9 cellular contexts compared by ENCODE assay signal in genomic region chr7:45088821-45089313, GRCh38. TPM values are rescaled to one million over a fixed set of nuclear protein-coding genes. Genes with fewer than 3 reads are reported as not detected.
DNase-seq lines count a peak whose midpoint lies in the region; ATAC-seq and TF ChIP-seq lines count a peak whose summit lies in the region.
"Had no signal": no experiment of that assay in that cellular context is flagged by ENCODE, and none has a peak within 500 bp of the region (broad histone marks: within the 10 kb centered on the region; RNA-seq: fewer than 3 reads in every experiment).

Gene NACAD, minus strand, starts transcription at chr7:45088969. Its CDS starts 75 bp downstream, at chr7:45088894.

- no peak within 1 kb of the TSS for H3K27ac ChIP-seq in CD4-positive, alpha-beta T cell (ENCODE audit: low read depth, low read length)
- H3K27ac ChIP-seq in iPS DF 6.9 (ENCODE audit: low read length), result no peak within 1 kb of the TSS
- peak within 1 kb of the TSS; percentile 71 for H3K27ac ChIP-seq in rectal smooth muscle tissue (ENCODE audit: low read depth, low read length)
- H3K27ac ChIP-seq: KMS-11 had no signal

- CTCF ChIA-PET in CD4-positive, alpha-beta T cell (lab: Charles Lee), result no interaction called here

- peaks cover 18% of the 10 kb centered on the region for H3K27me3 Mint-ChIP-seq in CD4-positive, alpha-beta T cell

- H3K36me3 Mint-ChIP-seq in CD4-positive, alpha-beta T cell (ENCODE audit: low read depth), result peaks cover 3% of the 10 kb centered on the region

- intact Hi-C loops in CD4-positive, alpha-beta T cell (cut with DNase I, micrococcal nuclease), result no loop called here

- TF ChIP-seq CTCF in CD4-positive, alpha-beta T cell (IDR thresholded peaks at IDR 0.05), result no peak

- no peaks in the 10 kb centered on the region for H3K9me3 ChIP-seq in CD4-positive, alpha-beta T cell (ENCODE audit: control insufficient read depth, low read length)
- H3K9me3 ChIP-seq in iPS DF 6.9 (ENCODE audit: control insufficient read depth, insufficient read depth, low read length), result no peaks in the 10 kb centered on the region

- peaks cover 7% of the 10 kb centered on the region for H3K4me1 Mint-ChIP-seq in CD4-positive, alpha-beta T cell (ENCODE audit: low read depth)

- H3K27me3 ChIP-seq in CD4-positive, alpha-beta T cell (ENCODE audit: control insufficient read depth, insufficient read depth, low read length), result peaks cover 17% of the 10 kb centered on the region
- H3K27me3 ChIP-seq in iPS DF 6.9 (ENCODE audit: control insufficient read depth, insufficient read depth, low read length) (no peaks in the 10 kb centered on the region), rectal smooth muscle tissue (ENCODE audit: control insufficient read depth, insufficient read depth, low read length) (no peaks in the 10 kb centered on the region)

- no peak for DNase-seq in CD4-positive, alpha-beta T cell
- DNase-seq in M059J (ENCODE audit: low read depth), result peak; percentile 22
- DNase-seq in astrocyte of the hippocampus (ENCODE audit: low read depth, low spot score), result peak; percentile 80
- no peak for DNase-seq in iPS DF 6.9 (ENCODE audit: low read depth, low spot score)
- no peak for DNase-seq in germinal center (ENCODE audit: low spot score)
- DNase-seq in stimulated activated CD4-positive, alpha-beta T cell treated with anti-CD3 and anti-CD28 coated beads, Interleukin-12 subunit alpha, Interleukin-12 subunit beta, amount 100 ng/mL, for 4 hours, result no peak

- peak within 1 kb of the TSS; percentile 60 for H3K4me3 Mint-ChIP-seq in CD4-positive, alpha-beta T cell

- POLR2A ChIA-PET in CD4-positive, alpha-beta T cell (lab: Charles Lee), result no interaction called here

- no peak within 1 kb of the TSS for H3K9ac ChIP-seq in rectal smooth muscle tissue (ENCODE audit: low read length)
- H3K9ac ChIP-seq: KMS-11 had no signal

- H3K4me1 ChIP-seq in iPS DF 6.9 (ENCODE audit: control insufficient read depth, insufficient read depth, low read length) (peaks cover 5% of the 10 kb centered on the region), rectal smooth muscle tissue (ENCODE audit: control insufficient read depth, insufficient read depth, low read length) (peaks cover 4% of the 10 kb centered on the region)

- peak within 1 kb of the TSS; percentile 12 for H3K27ac Mint-ChIP-seq in CD4-positive, alpha-beta T cell

- H3K4me3 ChIP-seq in iPS DF 6.9 (ENCODE audit: low read length), result peak within 1 kb of the TSS; percentile 64; the same call in 1 of the 2 replicates
- peak within 1 kb of the TSS; percentile 62 for H3K4me3 ChIP-seq in rectal smooth muscle tissue (ENCODE audit: low read length)

- peaks cover 3% of the 10 kb centered on the region for H3K9me3 Mint-ChIP-seq in CD4-positive, alpha-beta T cell

- ATAC-seq in CD4-positive, alpha-beta T cell (ENCODE audit: poor library complexity), result peak; percentile 52
- no peak for ATAC-seq in GM19035 (IDR thresholded peaks at IDR 0.05; ENCODE audit: unreplicated experiment)

- H3K36me3 ChIP-seq in iPS DF 6.9 (ENCODE audit: control insufficient read depth, insufficient read depth, low read length), result no peaks in the 10 kb centered on the region
- H3K36me3 ChIP-seq in rectal smooth muscle tissue (ENCODE audit: control insufficient read depth, insufficient read depth, low read length), result no peaks in the 10 kb centered on the region

- no CpG with 5 or more reads among the region's 50 CpGs for WGBS in iPS DF 6.9 (ENCODE audit: insufficient coverage, insufficient read length)

RNA-seq across cellular contexts. Expression of gene NACAD, which starts in this region (rescaled TPM):
- total RNA-seq in CD4-positive, alpha-beta T cell, result under 1 TPM; 0.08 to 0.14 TPM
- 0.54 and 3.2 TPM in 2 replicates for total RNA-seq in M059J (2014; rRNA removed; shearing (Covaris generic))

Comparison
In these comparisons a context has a peak if more than half of its experiments do, and no peak if none do; other contexts are left out.
1. Peak in ATAC-seq in CD4-positive, alpha-beta T cell; RNA of the gene not detected or under 1 TPM.
2. DNase-seq: peak in M059J (single experiment) and astrocyte of the hippocampus (single experiment); none in CD4-positive, alpha-beta T cell (0 of 10), iPS DF 6.9 (single experiment), germinal center (single experiment) and stimulated activated CD4-positive, alpha-beta T cell treated with anti-CD3 and anti-CD28 coated beads, Interleukin-12 subunit alpha, Interleukin-12 subunit beta, amount 100 ng/mL, for 4 hours (single experiment).